Comparison of ENCODE assay signal across 7 cellular contexts in genomic region chr7:93715234-93715633, GRCh38.
DNase-seq lines count a peak whose midpoint lies in the region; ATAC-seq and TF ChIP-seq lines count a peak whose summit lies in the region.

No MANE protein-coding gene starts in this region.

- no peaks in the 10 kb centered on the region for H3K4me1 ChIP-seq in Panc1 (ENCODE audit: control insufficient read depth, insufficient read depth, low read length)
- no peaks in the 10 kb centered on the region for H3K4me1 ChIP-seq in mucosa of descending colon (ENCODE audit: low read depth)

- H3K9me3 ChIP-seq in Panc1 (ENCODE audit: control insufficient read depth, insufficient read depth, low read depth, low read length) (no peaks in the 10 kb centered on the region), mucosa of descending colon (no peaks in the 10 kb centered on the region)

- intact Hi-C loops in Panc1 (cut with micrococcal nuclease; ENCODE audit: unreplicated experiment) (loop anchor here (2.0 kb wide), 1 partner anchor 372 kb away; no protein-coding TSS in a partner anchor), mucosa of descending colon (cut with DNase I, micrococcal nuclease) (no loop called here)

- H3K36me3 ChIP-seq in Panc1 (ENCODE audit: control insufficient read depth, insufficient read depth, low read length) (no peaks in the 10 kb centered on the region), mucosa of descending colon (ENCODE audit: low read depth) (no peaks in the 10 kb centered on the region)

- DNase-seq in Panc1 (ENCODE audit: low read depth, low spot score) (peak; percentile 12), dermis blood vessel endothelial cell (peak; percentile 64), mucosa of descending colon (peak; percentile 34 to 44 (median 36))
- no peak for DNase-seq in activated effector memory CD4-positive, alpha-beta T cell treated with Interleukin-2 at 50 U/mL for 16 hours

- TF ChIP-seq CTCF in GM12875 (IDR thresholded peaks at IDR 0.05; ENCODE audit: borderline replicate concordance, insufficient read depth, low read depth, low read length), result peak; percentile 51; the same call in 1 of the 2 replicates
- TF ChIP-seq CTCF in Panc1 (IDR thresholded peaks at IDR 0.05), result peak; percentile 82
- TF ChIP-seq CTCF in mucosa of descending colon (IDR thresholded peaks at IDR 0.05), result no peak

- H3K27me3 ChIP-seq in Panc1 (ENCODE audit: control insufficient read depth, insufficient read depth, low read length), result 0 out of 2 replicates have a peak, but pooled peaks cover 2% of the 10 kb centered on the region

- CTCF ChIA-PET in Panc1 (lab: Charles Lee), result no interaction called here

- POLR2A ChIA-PET in Panc1 (lab: Charles Lee), result no interaction called here

- H3K4me3 ChIP-seq in GM12875 (ENCODE audit: low read depth, low read length) (no peak overlapping the region), Panc1 (ENCODE audit: low read depth in 2 of 2, low read length in 2 of 2) (no peak overlapping the region), mucosa of descending colon (no peak overlapping the region)

- no peak overlapping the region for H3K27ac ChIP-seq in Panc1 (ENCODE audit: low read length)

- ATAC-seq in HG02885 (IDR thresholded peaks at IDR 0.05; ENCODE audit: poor library complexity, unreplicated experiment) (peak; percentile 60), Panc1 (peak; percentile 83), mucosa of descending colon (no peak), HG03097 (IDR thresholded peaks at IDR 0.05; ENCODE audit: low FRiP score, unreplicated experiment) (no peak)

- no TSS peak for BruUV-seq in Panc1 (replicated peaks; lab: Mats Ljungman, UMichigan)

- in situ Hi-C loops in Panc1 (cut with HindIII; ENCODE audit: low pct_unique_long_range_greater_than_20kb, low sequenced_read_pairs), result no loop called here

Comparison
In these comparisons a context has a peak if more than half of its experiments do, and no peak if none do; other contexts are left out.
1. ATAC-seq: peak in HG02885 (single experiment) and Panc1 (single experiment); none in mucosa of descending colon (single experiment) and HG03097 (single experiment).